Comparison of ENCODE assay signal across 8 cellular contexts in the genomic region with DNA sequence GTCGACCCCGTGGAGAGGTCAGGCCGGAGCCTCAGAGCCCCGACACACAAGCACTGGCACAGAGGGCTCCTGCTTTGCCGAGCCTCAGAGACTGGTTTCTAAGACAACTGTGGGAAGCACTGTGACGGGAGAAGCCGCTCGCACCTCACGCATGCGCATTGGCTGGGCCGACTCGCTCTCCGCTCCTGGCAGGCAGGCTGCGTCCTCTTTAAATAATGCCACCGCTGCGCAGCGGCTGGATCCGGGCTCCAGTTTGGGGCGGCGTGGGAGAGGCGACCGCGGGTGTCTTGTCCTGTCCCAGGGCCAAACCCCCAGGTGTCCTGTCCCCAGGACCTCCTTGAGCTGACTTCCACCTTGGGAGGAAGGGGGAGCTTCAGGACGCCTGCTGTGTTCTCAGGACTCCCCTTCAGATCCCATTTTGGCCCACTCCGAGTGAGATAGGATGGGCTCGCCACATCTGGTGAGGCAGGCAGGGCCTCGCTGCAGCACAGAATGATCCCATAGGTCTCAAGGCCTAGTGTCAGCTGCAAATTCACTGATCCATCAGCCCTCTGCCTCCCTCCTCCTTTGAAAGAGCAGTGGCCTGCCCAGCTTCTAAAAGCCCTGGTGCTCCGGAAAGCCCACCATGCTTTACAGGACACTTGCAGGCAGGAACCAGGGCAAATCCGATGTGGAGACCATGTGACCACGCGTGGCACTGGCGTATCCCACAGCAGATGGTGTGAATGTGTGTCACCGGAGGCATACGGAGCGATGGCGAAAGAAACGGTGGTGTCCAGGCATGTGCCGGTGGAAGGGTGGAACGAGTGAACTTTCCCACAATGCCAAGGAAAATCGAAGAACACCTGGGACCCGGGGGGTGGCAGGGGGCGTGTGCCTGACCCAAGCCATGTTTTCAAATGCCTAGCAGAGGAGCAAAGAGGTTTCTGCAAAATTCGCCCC.
DNase-seq lines count a peak whose midpoint lies in the region; ATAC-seq and TF ChIP-seq lines count a peak whose summit lies in the region.

No MANE protein-coding gene starts in this region.

- H2AFZ ChIP-seq in Loucy (ENCODE audit: low read length) = peak overlapping the region; percentile 74

- no peaks in the 10 kb centered on the region for H3K36me3 Mint-ChIP-seq in osteocyte (ENCODE audit: unreplicated experiment)

- H3K79me2 ChIP-seq in Loucy (ENCODE audit: insufficient read depth, low read length) = no peaks in the 10 kb centered on the region

- H3K4me3 ChIP-seq in GM06990 (replicated peaks; ENCODE audit: low read depth, low read length) (no peak overlapping the region), Loucy (ENCODE audit: low read length, poor library complexity, severe bottlenecking) (peak overlapping the region; percentile 60), left ventricle myocardium inferior (peak overlapping the region; percentile 65), aorta (ENCODE audit: low read length in 2 of 2) (no peak overlapping the region)

- 35% methylated on average over 40 to 43 of the region's 43 CpGs for WGBS in aorta, 2 donors

- H3K9me3 ChIP-seq in Loucy (ENCODE audit: insufficient read depth, low read depth, low read length) (no peaks in the 10 kb centered on the region), left ventricle myocardium inferior (replicated peaks) (no peaks in the 10 kb centered on the region), aorta (ENCODE audit: control insufficient read depth, low read length) (no peaks in the 10 kb centered on the region)

- peaks cover 6% of the 10 kb centered on the region for H3K27me3 Mint-ChIP-seq in osteocyte (ENCODE audit: unreplicated experiment)

- H3K9ac ChIP-seq in Loucy (ENCODE audit: low read depth, low read length, poor library complexity, severe bottlenecking) = no peak overlapping the region

- H3K9me3 Mint-ChIP-seq in osteocyte (ENCODE audit: unreplicated experiment) = no peaks in the 10 kb centered on the region

- H3K4me1 Mint-ChIP-seq in osteocyte (ENCODE audit: unreplicated experiment) = peaks cover 20% of the 10 kb centered on the region

- no peak overlapping the region for H3K27ac Mint-ChIP-seq in osteocyte (ENCODE audit: unreplicated experiment)

- intact Hi-C loops in left ventricle myocardium inferior (cut with micrococcal nuclease) (no loop called here), aorta (cut with DNase I) (loop anchor here in 1 of 2 donors (5.0 kb wide), 1 partner anchor 169 kb away; a partner anchor contains a TSS)

- ATAC-seq in aorta (ENCODE audit: low FRiP score) = peak; percentile 61

- H3K27me3 ChIP-seq in GM06990 (replicated peaks; ENCODE audit: control insufficient read depth, insufficient read depth, low read length) (no peaks in the 10 kb centered on the region; the same call in 1 of the 2 replicates), Loucy (ENCODE audit: insufficient read depth, low read length, poor library complexity, severe bottlenecking) (peaks cover 27% of the 10 kb centered on the region), left ventricle myocardium inferior (ENCODE audit: low read depth) (no peaks in the 10 kb centered on the region), aorta (ENCODE audit: control insufficient read depth in 1 of 2, insufficient read depth in 2 of 2, low read length in 1 of 2) (no peaks in the 10 kb centered on the region)

- H4K20me1 ChIP-seq in Loucy (ENCODE audit: insufficient read depth, low read length, poor library complexity, severe bottlenecking) = no peaks in the 10 kb centered on the region

- no peaks in the 10 kb centered on the region for H3K9me2 ChIP-seq in Loucy (replicated peaks; ENCODE audit: low read depth, low read length)

- H3K36me3 ChIP-seq in GM06990 (ENCODE audit: control insufficient read depth, insufficient read depth, low read length) = no peaks in the 10 kb centered on the region
- no peaks in the 10 kb centered on the region for H3K36me3 ChIP-seq in Loucy (ENCODE audit: insufficient read depth, low read length)
- H3K36me3 ChIP-seq in left ventricle myocardium inferior = no peaks in the 10 kb centered on the region
- H3K36me3 ChIP-seq in aorta (ENCODE audit: control insufficient read depth in 1 of 2, insufficient read depth in 2 of 2, low read length in 1 of 2) = no peaks in the 10 kb centered on the region

- H3K4me3 Mint-ChIP-seq in osteocyte (ENCODE audit: unreplicated experiment) = no peak overlapping the region

- H3K4me2 ChIP-seq in Loucy (ENCODE audit: low read depth, low read length, poor library complexity, severe bottlenecking) = peak overlapping the region; percentile 70

- no peaks in the 10 kb centered on the region for H3F3A ChIP-seq in Loucy (ENCODE audit: low read depth)

- DNase-seq in GM06990 (ENCODE audit: extremely low read depth, insufficient read length) = peak; percentile 49
- peak; percentile 53 for DNase-seq in T follicular helper cell (ENCODE audit: low read depth)
- DNase-seq in anterior cingulate cortex (lab: John Stamatoyannopoulos, UW) = peak; percentile 26 to 92 (median 79)
- peak; percentile 78 for DNase-seq in left ventricle myocardium inferior
- DNase-seq in putamen (ENCODE audit: low spot score) = peak; percentile 87
- DNase-seq in aorta = peak; percentile 85 to 94
- DNase-seq in osteocyte (ENCODE audit: extremely low spot score, unreplicated experiment) = no peak

- H3K27ac ChIP-seq in left ventricle myocardium inferior (replicated peaks) = no peak overlapping the region
- no peak overlapping the region for H3K27ac ChIP-seq in aorta (ENCODE audit: low read depth in 1 of 2, low read length in 2 of 2)

- TF ChIP-seq CTCF in GM06990 (IDR thresholded peaks at IDR 0.05; ENCODE audit: insufficient read depth, low read length, poor library complexity, severe bottlenecking) = no peak
- TF ChIP-seq CTCF in Loucy (conservative IDR thresholded peaks at IDR 0.05; ENCODE audit: low read length) = no peak
- TF ChIP-seq CTCF in left ventricle myocardium inferior (IDR thresholded peaks at IDR 0.05; ENCODE audit: borderline replicate concordance) = no peak
- TF ChIP-seq CTCF in osteocyte (IDR thresholded peaks at IDR 0.05) = no peak

- H3K4me1 ChIP-seq in Loucy (ENCODE audit: insufficient read depth, low read length, poor library complexity, severe bottlenecking) (peaks cover 9% of the 10 kb centered on the region), left ventricle myocardium inferior (peaks cover 47% of the 10 kb centered on the region), aorta (ENCODE audit: control insufficient read depth in 1 of 2, insufficient read depth in 2 of 2, low read length in 2 of 2) (no peaks in the 10 kb centered on the region)

Comparison
In these comparisons a context has a peak if more than half of its experiments do, and no peak if none do; other contexts are left out.
1. H3K4me3 ChIP-seq: peak in Loucy (single experiment) and left ventricle myocardium inferior (single experiment); none in GM06990 (single experiment) and aorta (0 of 2).